Comparison of ENCODE assay signal across 13 cellular contexts in the genomic region with DNA sequence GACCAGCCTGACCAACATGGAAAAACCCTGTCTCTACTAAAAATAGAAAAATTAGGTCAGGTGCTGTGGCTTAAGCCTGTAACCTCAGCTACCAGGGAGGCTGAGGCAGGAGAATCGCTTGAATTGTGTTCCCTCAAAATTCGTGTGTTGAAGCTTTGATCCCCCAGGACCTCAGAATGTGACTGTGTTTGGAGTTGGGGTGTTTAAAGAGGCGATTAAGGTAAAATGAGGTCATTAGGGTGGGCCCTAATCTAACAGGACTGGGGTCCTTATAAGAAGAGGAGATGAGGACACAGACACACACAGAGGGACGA. TPM values are rescaled to one million over a fixed set of nuclear protein-coding genes. Genes with fewer than 3 reads are reported as not detected.
"Had no signal": no experiment of that assay in that cellular context is flagged by ENCODE, and none has a peak within 500 bp of the region (broad histone marks: within the 10 kb centered on the region; RNA-seq: fewer than 3 reads in every experiment).

No MANE protein-coding gene starts in this region.

- H3K27me3 Mint-ChIP-seq: activated CD8-positive, alpha-beta memory T cell treated with anti-CD3 and anti-CD28 coated beads, Interleukin-2, amount 10 ng/mL, durations not matched to agents 7 days and 5 days had no signal

- DNase-seq: activated CD4-positive, alpha-beta T cell treated with anti-CD3 and anti-CD28 coated beads, Interleukin-2, amount 50 U/mL, for 1 hour; activated CD8-positive, alpha-beta memory T cell treated with anti-CD3 and anti-CD28 coated beads, Interleukin-2, amount 10 ng/mL, durations not matched to agents 7 days and 5 days; activated gamma-delta T cell treated with Interleukin-2 at 50 U/mL for 16 hours; activated T-cell treated with anti-CD3 and anti-CD28 coated beads, Interleukin-2, amount 50 U/mL, for 1 hour; left cardiac atrium; lower lobe of right lung; ovary; sigmoid colon; spleen had no signal

- H3K4me3 Mint-ChIP-seq: activated CD8-positive, alpha-beta memory T cell treated with anti-CD3 and anti-CD28 coated beads, Interleukin-2, amount 10 ng/mL, durations not matched to agents 7 days and 5 days had no signal

- H3K4me1 ChIP-seq: lower lobe of right lung, sigmoid colon, spleen had no signal

- H3K4me3 ChIP-seq: dorsolateral prefrontal cortex, lower lobe of right lung, ovary, sigmoid colon, spleen had no signal

- H3K36me3 ChIP-seq: ovary had no signal

- H3K27me3 ChIP-seq: dorsolateral prefrontal cortex, ovary, sigmoid colon, spleen had no signal

- ATAC-seq: activated CD8-positive, alpha-beta memory T cell treated with anti-CD3 and anti-CD28 coated beads, Interleukin-2, amount 10 ng/mL, durations not matched to agents 7 days and 5 days; esophagus mucosa; left cardiac atrium; lower lobe of right lung had no signal

- H3K27ac Mint-ChIP-seq: activated CD8-positive, alpha-beta memory T cell treated with anti-CD3 and anti-CD28 coated beads, Interleukin-2, amount 10 ng/mL, durations not matched to agents 7 days and 5 days had no signal

- H3K9me3 ChIP-seq: lower lobe of right lung, ovary, sigmoid colon, spleen had no signal

- H3K27ac ChIP-seq: dorsolateral prefrontal cortex, lower lobe of right lung, ovary, sigmoid colon, spleen had no signal

- FAIRE-seq: urothelium cell line had no signal

RNA-seq across cellular contexts. Expression of a gene that starts 31.8 kb away (rescaled TPM):
- polyA plus RNA-seq: neural cell had no signal
